ENCODE assay signal across 17 cellular contexts in genomic region chr18:23038712-23039111, GRCh38.
DNase-seq lines count a peak whose midpoint lies in the region; ATAC-seq, FAIRE-seq and TF ChIP-seq lines count a peak whose summit lies in the region.
"Had no signal": no experiment of that assay in that cellular context is flagged by ENCODE, and none has a peak within 500 bp of the region (broad histone marks: within the 10 kb centered on the region; RNA-seq: fewer than 3 reads in every experiment).

No MANE protein-coding gene starts in this region.

- no peaks in the 10 kb centered on the region for H3K27me3 ChIP-seq in GM23248 (replicated peaks; ENCODE audit: insufficient read depth)
- no peaks in the 10 kb centered on the region for H3K27me3 ChIP-seq in RWPE2 (ENCODE audit: insufficient read depth, poor library complexity, severe bottlenecking)

- H3K4me1 ChIP-seq in GM23248 (ENCODE audit: insufficient read depth) (peaks cover 9% of the 10 kb centered on the region; the same call in 1 of the 2 replicates), RWPE2 (ENCODE audit: insufficient read depth, poor library complexity, severe bottlenecking) (peaks cover 11% of the 10 kb centered on the region), mucosa of descending colon (ENCODE audit: low read depth) (no peaks in the 10 kb centered on the region)

- H3K4me1 Mint-ChIP-seq in osteocyte (ENCODE audit: unreplicated experiment), result peaks cover 13% of the 10 kb centered on the region
- H3K4me1 Mint-ChIP-seq: activated naive CD8-positive, alpha-beta T cell treated with anti-CD3 and anti-CD28 coated beads for 36 hours had no signal

- H3K9me3 ChIP-seq in GM23248 (ENCODE audit: low read depth) (no peaks in the 10 kb centered on the region), RWPE2 (ENCODE audit: severe bottlenecking) (no peaks in the 10 kb centered on the region), mucosa of descending colon (no peaks in the 10 kb centered on the region)

- H3K36me3 Mint-ChIP-seq in osteocyte (ENCODE audit: unreplicated experiment), result no peaks in the 10 kb centered on the region
- H3K36me3 Mint-ChIP-seq: activated naive CD8-positive, alpha-beta T cell treated with anti-CD3 and anti-CD28 coated beads for 36 hours; type B pancreatic cell had no signal

- no peaks in the 10 kb centered on the region for H3K27me3 Mint-ChIP-seq in osteocyte (ENCODE audit: unreplicated experiment)
- H3K27me3 Mint-ChIP-seq: activated naive CD8-positive, alpha-beta T cell treated with anti-CD3 and anti-CD28 coated beads for 36 hours; type B pancreatic cell had no signal

- H3K4me2 ChIP-seq in GM23248 (ENCODE audit: unreplicated experiment), result no peak overlapping the region

- H3K4me3 ChIP-seq in GM23248, result no peak overlapping the region
- H3K4me3 ChIP-seq in RWPE2 (ENCODE audit: severe bottlenecking), result no peak overlapping the region
- H3K4me3 ChIP-seq in epithelial cell of esophagus (ENCODE audit: low read length), result no peak overlapping the region
- H3K4me3 ChIP-seq in mucosa of descending colon, result no peak overlapping the region

- intact Hi-C loops in mucosa of descending colon (cut with DNase I, micrococcal nuclease), result no loop called here

- WGBS in GM23248 (ENCODE audit: low coverage in 1 of 2, low lambda C conversion rate in 2 of 2, missing lambda C conversion rate in 2 of 2), 2 experiments, result 23 to 25% methylated on average over 4 of the region's 4 CpGs

- H3K9ac ChIP-seq in GM23248, result no peak overlapping the region

- no peaks in the 10 kb centered on the region for H3K9me2 ChIP-seq in GM23248 (ENCODE audit: insufficient read depth)

- FAIRE-seq in H54 (lab: Jason Lieb, UNC), result no peak
- FAIRE-seq: colon, GM18507 had no signal

- no peaks in the 10 kb centered on the region for H3K79me2 ChIP-seq in GM23248 (ENCODE audit: insufficient read depth)

- H3K36me3 ChIP-seq in GM23248 (ENCODE audit: low read depth) (no peaks in the 10 kb centered on the region), RWPE2 (ENCODE audit: low read depth) (no peaks in the 10 kb centered on the region), mucosa of descending colon (ENCODE audit: low read depth) (no peaks in the 10 kb centered on the region)

- H3K9me3 Mint-ChIP-seq in osteocyte (ENCODE audit: unreplicated experiment), result no peaks in the 10 kb centered on the region
- H3K9me3 Mint-ChIP-seq: activated naive CD8-positive, alpha-beta T cell treated with anti-CD3 and anti-CD28 coated beads for 36 hours; type B pancreatic cell had no signal

- ATAC-seq in RWPE2 (ENCODE audit: low read depth), result peak; percentile 58
- ATAC-seq in HG02571 (IDR thresholded peaks at IDR 0.05; ENCODE audit: unreplicated experiment), result no peak
- ATAC-seq in GM21447 (IDR thresholded peaks at IDR 0.05; ENCODE audit: unreplicated experiment), result no peak
- ATAC-seq in mucosa of descending colon, result no peak
- ATAC-seq: esophagus mucosa had no signal

- DNase-seq in GM23248 (peak; percentile 86), RWPE2 (ENCODE audit: low spot score) (no peak), epithelial cell of esophagus (ENCODE audit: low read depth) (peak; percentile 91), osteocyte (ENCODE audit: extremely low spot score, unreplicated experiment) (peak; percentile 56), H54 (ENCODE audit: insufficient read length, low spot score) (no peak), mucosa of descending colon (no peak)
- DNase-seq: activated CD4-positive, alpha-beta T cell treated with anti-CD3 and anti-CD28 coated beads for 4 hours; activated naive CD8-positive, alpha-beta T cell treated with anti-CD3 and anti-CD28 coated beads for 36 hours; COR-L47; NCI-H2227 treated with DMSO at 0.1 percent for 48 hours; stimulated activated naive CD4-positive, alpha-beta T cell had no signal

- TF ChIP-seq CTCF in RWPE2 (IDR thresholded peaks at IDR 0.05; ENCODE audit: poor library complexity, severe bottlenecking), result no peak
- TF ChIP-seq CTCF in epithelial cell of esophagus (IDR thresholded peaks at IDR 0.05; ENCODE audit: insufficient read depth, low read depth, low read length, missing control alignments), result no peak
- no peak for TF ChIP-seq CTCF in osteocyte (IDR thresholded peaks at IDR 0.05)
- TF ChIP-seq CTCF in mucosa of descending colon (IDR thresholded peaks at IDR 0.05), result no peak

- H3K27ac Mint-ChIP-seq in osteocyte (ENCODE audit: unreplicated experiment), result peak overlapping the region; percentile 46
- H3K27ac Mint-ChIP-seq: activated naive CD8-positive, alpha-beta T cell treated with anti-CD3 and anti-CD28 coated beads for 36 hours; type B pancreatic cell had no signal

- H3K27ac ChIP-seq in GM23248 (no peak overlapping the region), RWPE2 (ENCODE audit: poor library complexity, severe bottlenecking) (peak overlapping the region; percentile 1)

- no peaks in the 10 kb centered on the region for H4K20me1 ChIP-seq in GM23248 (ENCODE audit: insufficient read depth)

- no peak overlapping the region for H2AFZ ChIP-seq in GM23248

- peaks cover 10% of the 10 kb centered on the region; the same call in 1 of the 2 replicates for H3F3A ChIP-seq in GM23248 (ENCODE audit: insufficient read depth)

- H3K4me3 Mint-ChIP-seq in osteocyte (ENCODE audit: unreplicated experiment), result no peak overlapping the region
- H3K4me3 Mint-ChIP-seq: activated naive CD8-positive, alpha-beta T cell treated with anti-CD3 and anti-CD28 coated beads for 36 hours; type B pancreatic cell had no signal

- no peak for TF ChIP-seq POLR2A in H54 (IDR thresholded peaks at IDR 0.05; ENCODE audit: low read depth, low read length)

- in situ Hi-C loops in GM23248 (cut with MboI), result loop anchor here (10.0 kb wide), 1 partner anchor 76 kb away; no protein-coding TSS in a partner anchor

Comparison
In these comparisons a context has a peak if more than half of its experiments do, and no peak if none do; other contexts are left out.
1. DNase-seq: peak in GM23248 (single experiment), epithelial cell of esophagus (single experiment) and osteocyte (single experiment); none in RWPE2 (single experiment), H54 (single experiment) and mucosa of descending colon (0 of 3).